19 cellular contexts compared by ENCODE assay signal in genomic region chr7:101959829-101960228, GRCh38.
A peak's percentile ranks its signal among the peaks of the same experiment; 100 is the strongest.
DNase-seq lines count a peak whose midpoint lies in the region; ATAC-seq, FAIRE-seq and TF ChIP-seq lines count a peak whose summit lies in the region.
"Had no signal": no experiment of that assay in that cellular context is flagged by ENCODE, and none has a peak within 500 bp of the region (broad histone marks: within the 10 kb centered on the region; RNA-seq: fewer than 3 reads in every experiment).

No MANE protein-coding gene starts in this region.

- H3K27me3 Mint-ChIP-seq in GM23338 (ENCODE audit: insufficient read depth, low read depth, poor library complexity) = peaks cover 10% of the 10 kb centered on the region
- no peaks in the 10 kb centered on the region for H3K27me3 Mint-ChIP-seq in WTC11 (ENCODE audit: low read depth)
- H3K27me3 Mint-ChIP-seq in immature natural killer cell (ENCODE audit: low read depth in 3 of 3) = peaks cover 0 to 2% (median 0%) of the 10 kb centered on the region in 3 donors
- H3K27me3 Mint-ChIP-seq: CD4-positive, alpha-beta T cell had no signal

- no peak overlapping the region for H3K27ac ChIP-seq in A549
- no peak overlapping the region for H3K27ac ChIP-seq in GM23338 (ENCODE audit: low read depth)
- H3K27ac ChIP-seq in prostate gland = peak overlapping the region in 1 of 2 donors; percentile 4
- H3K27ac ChIP-seq: HL-60 had no signal

- DNase-seq in A549 (ENCODE audit: low read depth in 1 of 2, low spot score in 1 of 2) = no peak
- DNase-seq in GM23338 (ENCODE audit: low spot score) = no peak
- DNase-seq in WTC11 (ENCODE audit: low spot score) = no peak
- DNase-seq in prostate gland (ENCODE audit: low spot score) = peak; percentile 32
- no peak for DNase-seq in anterior cingulate cortex (lab: John Stamatoyannopoulos, UW)
- no peak for DNase-seq in immature natural killer cell
- DNase-seq: 8988T; ACHN; C1 segment of cervical spinal cord; CD4-positive, alpha-beta T cell; DMS79; EL had no signal

- H3K27me3 ChIP-seq in GM23338 (ENCODE audit: insufficient read depth) (no peaks in the 10 kb centered on the region), prostate gland (replicated peaks; ENCODE audit: insufficient read depth) (no peaks in the 10 kb centered on the region)

- H3K9me3 Mint-ChIP-seq in GM23338 (no peaks in the 10 kb centered on the region), WTC11 (no peaks in the 10 kb centered on the region), immature natural killer cell (no peaks in the 10 kb centered on the region)
- H3K9me3 Mint-ChIP-seq: CD4-positive, alpha-beta T cell had no signal

- WGBS in A549 (ENCODE audit: missing lambda C conversion rate) = 93% methylated on average over 17 of the region's 17 CpGs
- WGBS in prostate gland = 62% methylated on average over 17 of the region's 17 CpGs

- CTCF ChIA-PET in A549 (lab: Yijun Ruan, JAX) = no interaction called here
- CTCF ChIA-PET in WTC11 (lab: Charles Lee) = no interaction called here

- no peak for TF ChIP-seq EP300 in A549 (IDR thresholded peaks at IDR 0.05)

- H3K4me1 Mint-ChIP-seq in GM23338 (peaks cover 44% of the 10 kb centered on the region), WTC11 (peaks cover 50% of the 10 kb centered on the region), immature natural killer cell (peaks cover 14 to 26% of the 10 kb centered on the region in 2 donors)

- no peak for ATAC-seq in A549
- no peak for ATAC-seq in GM23338
- no peak for ATAC-seq in WTC11
- ATAC-seq in GM18511 (IDR thresholded peaks at IDR 0.05; ENCODE audit: unreplicated experiment) = no peak
- ATAC-seq in GM21390 (IDR thresholded peaks at IDR 0.05; ENCODE audit: unreplicated experiment) = no peak

- 0 out of 2 replicates have a peak overlapping the region, but pooled peaks have one; percentile 5 for H3K27ac Mint-ChIP-seq in GM23338
- peak overlapping the region; percentile 10 for H3K27ac Mint-ChIP-seq in WTC11
- H3K27ac Mint-ChIP-seq in immature natural killer cell = no peak overlapping the region
- H3K27ac Mint-ChIP-seq: CD4-positive, alpha-beta T cell had no signal

- H3K9me3 ChIP-seq in A549 (no peaks in the 10 kb centered on the region), prostate gland (no peaks in the 10 kb centered on the region)

- no peak overlapping the region for H2AFZ ChIP-seq in GM23338

- no peak overlapping the region for H3K4me3 Mint-ChIP-seq in GM23338
- no peak overlapping the region for H3K4me3 Mint-ChIP-seq in WTC11
- H3K4me3 Mint-ChIP-seq in immature natural killer cell = no peak overlapping the region
- H3K4me3 Mint-ChIP-seq: CD4-positive, alpha-beta T cell had no signal

- H3K4me3 ChIP-seq in A549 = no peak overlapping the region
- H3K4me3 ChIP-seq in GM23338 = no peak overlapping the region
- H3K4me3 ChIP-seq in prostate gland = no peak overlapping the region

- no peak for TF ChIP-seq RAD21 in A549 (conservative IDR thresholded peaks at IDR 0.05 in 1 of 2, IDR thresholded peaks at IDR 0.05 in 1 of 2)

- H3K36me3 Mint-ChIP-seq in GM23338 (ENCODE audit: low read depth) (no peaks in the 10 kb centered on the region), WTC11 (0 out of 2 replicates have a peak, but pooled peaks cover 2% of the 10 kb centered on the region), immature natural killer cell (no peaks in the 10 kb centered on the region)

- no peak for FAIRE-seq in A549 (lab: Jason Lieb, UNC)
- FAIRE-seq: G401.6, GM12891, GM19239, H54 had no signal

- H3K9me2 ChIP-seq in GM23338 (ENCODE audit: insufficient read depth) = no peaks in the 10 kb centered on the region

- TF ChIP-seq POLR2A in A549 (IDR thresholded peaks at IDR 0.05; ENCODE audit: low read length) = no peak
- TF ChIP-seq POLR2A in prostate gland (IDR thresholded peaks at IDR 0.05) = no peak

- H3K4me2 ChIP-seq in A549 (no peak overlapping the region), GM23338 (no peak overlapping the region)

- H3K36me3 ChIP-seq in GM23338 (ENCODE audit: insufficient read depth) (no peaks in the 10 kb centered on the region), prostate gland (no peaks in the 10 kb centered on the region)

- H4K20me1 ChIP-seq in GM23338 (replicated peaks; ENCODE audit: insufficient read depth) = no peaks in the 10 kb centered on the region; the same call in 1 of the 2 replicates

- H3K4me1 ChIP-seq in A549 = peaks cover 17% of the 10 kb centered on the region; the same call in 2 of the 3 replicates
- H3K4me1 ChIP-seq in GM23338 (ENCODE audit: insufficient read depth) = peaks cover 22% of the 10 kb centered on the region
- H3K4me1 ChIP-seq in prostate gland (replicated peaks) = no peaks in the 10 kb centered on the region

- POLR2A ChIA-PET in A549 (lab: Yijun Ruan, JAX) (no interaction called here), WTC11 (lab: Charles Lee) (interaction anchor here (0.7 kb wide), 1 partner anchor 112 kb away, joined by 5 read pairs; no protein-coding TSS in a partner anchor)

- intact Hi-C loops in prostate gland (cut with DNase I) = no loop called here

- TF ChIP-seq CTCF in A549 (IDR thresholded peaks at IDR 0.05) (no peak), GM23338 (conservative IDR thresholded peaks at IDR 0.05; ENCODE audit: low read depth in 2 of 2) (no peak), WTC11 (IDR thresholded peaks at IDR 0.05) (no peak), prostate gland (IDR thresholded peaks at IDR 0.05) (no peak)

- H3F3A ChIP-seq in GM23338 (replicated peaks; ENCODE audit: low read depth) = no peaks in the 10 kb centered on the region; the same call in 1 of the 2 replicates

- peaks cover 98% of the 10 kb centered on the region for H3K79me2 ChIP-seq in GM23338 (replicated peaks; ENCODE audit: insufficient read depth)

TF ChIP-seq in A549, 52 proteins besides CTCF, POLR2A, EP300 and RAD21:
- peak; percentile 43 to 47; a peak in 2 of 4 replicates for TF ChIP-seq CEBPB (IDR thresholded peaks at IDR 0.05)
- no peak for TF ChIP-seq NR3C1 (IDR thresholded peaks at IDR 0.05)

TF ChIP-seq in GM23338, 12 proteins besides CTCF, POLR2A, EP300 and RAD21 (continues in another document):
- no peak for TF ChIP-seq STAT1 (IDR thresholded peaks at IDR 0.05; ENCODE audit: unreplicated experiment)

TF ChIP-seq in WTC11, 78 proteins besides CTCF, POLR2A, EP300 and RAD21 (continues in another document):
- TF ChIP-seq AR (CRISPR knock-in tag; IDR thresholded peaks at IDR 0.05) (no peak), ZNF671 (CRISPR knock-in tag; IDR thresholded peaks at IDR 0.05) (no peak), TP53 (CRISPR knock-in tag; IDR thresholded peaks at IDR 0.05) (no peak), ZNF532 (CRISPR knock-in tag; IDR thresholded peaks at IDR 0.05; ENCODE audit: borderline replicate concordance) (no peak)

Comparison
In these comparisons a context has a peak if more than half of its experiments do, and no peak if none do; other contexts are left out.
1. H3K27ac Mint-ChIP-seq: peak in GM23338 (single experiment) and WTC11 (single experiment); none in immature natural killer cell (0 of 6).